ENCODE assay signal across 1 cellular context in genomic region chr18:21101172-21101571, GRCh38.
TF ChIP-seq lines count a peak whose summit lies in the region.

No MANE protein-coding gene starts in this region.

TF ChIP-seq in GM12878, 131 proteins besides CTCF, POLR2A, EP300 and RAD21 (continued from another document):
- TF ChIP-seq IRF5 (IDR thresholded peaks at IDR 0.05; ENCODE audit: borderline replicate concordance), result no peak
- no peak for TF ChIP-seq MTA2 (IDR thresholded peaks at IDR 0.05; ENCODE audit: low read depth)
- TF ChIP-seq STAT3 (IDR thresholded peaks at IDR 0.05; ENCODE audit: low read depth, low read length), result no peak
- TF ChIP-seq IRF3 (IDR thresholded peaks at IDR 0.05), result no peak
- no peak for TF ChIP-seq ZNF687 (IDR thresholded peaks at IDR 0.05)
- no peak for TF ChIP-seq NRF1 (conservative IDR thresholded peaks at IDR 0.05; ENCODE audit: low read depth, low read length)
- no peak for TF ChIP-seq YBX1 (IDR thresholded peaks at IDR 0.05)
- TF ChIP-seq PML (IDR thresholded peaks at IDR 0.05; ENCODE audit: low read length), result no peak
